Comparison of ENCODE assay signal across 15 cellular contexts in genomic region chr5:1298067-1298551, GRCh38. TPM values are rescaled to one million over a fixed set of nuclear protein-coding genes. Genes with fewer than 3 reads are reported as not detected.
DNase-seq lines count a peak whose midpoint lies in the region; ATAC-seq and TF ChIP-seq lines count a peak whose summit lies in the region.
"Had no signal": no experiment of that assay in that cellular context is flagged by ENCODE, and none has a peak within 500 bp of the region (broad histone marks: within the 10 kb centered on the region; RNA-seq: fewer than 3 reads in every experiment).

No MANE protein-coding gene starts in this region.

- WGBS in neuronal stem cell (ENCODE audit: extremely low coverage in 2 of 2, insufficient read length in 2 of 2, insufficient replicate concordance in 1 of 2), 2 donors: no CpG with 5 or more reads among the region's 19 CpGs

- intact Hi-C loops in cardiac septum (cut with DNase I) (no loop called here), left ventricle myocardium inferior (cut with micrococcal nuclease) (no loop called here)

- H3K4me1 ChIP-seq in left ventricle myocardium inferior (peaks cover 12% of the 10 kb centered on the region), neuronal stem cell (ENCODE audit: control insufficient read depth in 2 of 2, insufficient read depth in 1 of 2, low read depth in 1 of 2, low read length in 2 of 2) (peaks cover 0 to 7% of the 10 kb centered on the region in 2 donors)
- H3K4me1 ChIP-seq: BE2C had no signal

- H2AK5ac ChIP-seq in neuronal stem cell (ENCODE audit: low read depth, low read length): no peak overlapping the region

- no peak overlapping the region for H4K8ac ChIP-seq in neuronal stem cell (ENCODE audit: low read depth, low read length)

- no peak overlapping the region for H3K4ac ChIP-seq in neuronal stem cell (ENCODE audit: low read length)

- H2BK15ac ChIP-seq in neuronal stem cell (ENCODE audit: low read length): no peak overlapping the region

- H3K9ac ChIP-seq in neuronal stem cell (ENCODE audit: low read depth, low read length, poor library complexity): no peak overlapping the region

- H2BK12ac ChIP-seq in neuronal stem cell (ENCODE audit: low read length): no peak overlapping the region

- no peaks in the 10 kb centered on the region for H3K36me3 ChIP-seq in left ventricle myocardium inferior
- no peaks in the 10 kb centered on the region for H3K36me3 ChIP-seq in neuronal stem cell (replicated peaks in 1 of 2; ENCODE audit: control insufficient read depth in 2 of 2, insufficient read depth in 2 of 2, low read length in 2 of 2)
- H3K36me3 ChIP-seq: BE2C had no signal

- no peak overlapping the region for H3K14ac ChIP-seq in neuronal stem cell (ENCODE audit: low read length)

- no peak overlapping the region for H2BK120ac ChIP-seq in neuronal stem cell (ENCODE audit: low read depth, low read length)

- no peak overlapping the region for H4K91ac ChIP-seq in neuronal stem cell (ENCODE audit: low read depth, low read length, poor library complexity)

- TF ChIP-seq CTCF in left ventricle myocardium inferior (IDR thresholded peaks at IDR 0.05; ENCODE audit: borderline replicate concordance): no peak

- H3K4me2 ChIP-seq in neuronal stem cell (ENCODE audit: insufficient read depth, low read length, poor library complexity, severe bottlenecking): no peak overlapping the region

- H3K4me3 ChIP-seq in left ventricle myocardium inferior: no peak overlapping the region
- no peak overlapping the region for H3K4me3 ChIP-seq in neuronal stem cell (ENCODE audit: low read length in 2 of 2)

- H3K23ac ChIP-seq in neuronal stem cell (ENCODE audit: low read depth, low read length, poor library complexity): peak overlapping the region; percentile 43

- H2AFZ ChIP-seq in neuronal stem cell (ENCODE audit: low read length): no peak overlapping the region

- no peak for ATAC-seq in activated CD4-positive, CD25-positive, alpha-beta regulatory T cell treated with anti-CD3 and anti-CD28 coated beads, Interleukin-2, amount 50 U/mL, for 24 hours
- ATAC-seq: CD8-positive, alpha-beta T cell had no signal

- H3K27me3 ChIP-seq in left ventricle myocardium inferior (ENCODE audit: low read depth) (peaks cover 61% of the 10 kb centered on the region), neuronal stem cell (ENCODE audit: control insufficient read depth in 3 of 3, insufficient read depth in 3 of 3, low read depth in 1 of 3, low read length in 3 of 3) (peaks cover 3 to 76% (median 9%) of the 10 kb centered on the region in 3 experiments)
- H3K27me3 ChIP-seq: BE2C had no signal

- H3K79me1 ChIP-seq in neuronal stem cell (ENCODE audit: low read depth, low read length): peaks cover 3% of the 10 kb centered on the region

- H3K9me3 ChIP-seq in left ventricle myocardium inferior (replicated peaks): peaks cover 8% of the 10 kb centered on the region
- no peaks in the 10 kb centered on the region for H3K9me3 ChIP-seq in neuronal stem cell (replicated peaks in 1 of 2; ENCODE audit: control insufficient read depth in 2 of 2, insufficient read depth in 1 of 2, low read depth in 1 of 2, low read length in 2 of 2)
- H3K9me3 ChIP-seq: BE2C had no signal

- H3K27ac ChIP-seq in left ventricle myocardium inferior (replicated peaks): no peak overlapping the region
- H3K27ac ChIP-seq in neuronal stem cell (replicated peaks; ENCODE audit: low read length): no peak overlapping the region
- H3K27ac ChIP-seq: 22Rv1 had no signal

- H2BK5ac ChIP-seq in neuronal stem cell (ENCODE audit: low read length): no peak overlapping the region

- H3K18ac ChIP-seq in neuronal stem cell (ENCODE audit: low read length): peak overlapping the region; percentile 13

- DNase-seq in activated CD4-positive, CD25-positive, alpha-beta regulatory T cell treated with anti-CD3 and anti-CD28 coated beads, Interleukin-2, amount 50 U/mL, for 72 hours: peak; percentile 18
- peak; percentile 58 for DNase-seq in cardiac septum (ENCODE audit: low spot score)
- no peak for DNase-seq in left ventricle myocardium inferior
- DNase-seq in neuronal stem cell (ENCODE audit: low spot score): no peak
- DNase-seq in HPDE6-E6E7 (ENCODE audit: extremely low spot score): no peak
- no peak for DNase-seq in NCI-H2081 treated with DMSO at 0.1 percent for 48 hours (lab: John Stamatoyannopoulos, UW)
- no peak for DNase-seq in NOMO-1 (lab: John Stamatoyannopoulos, UW; ENCODE audit: unreplicated experiment in 2 of 2)
- DNase-seq: BE2C, HFFc6, NCI-H1092 treated with DMSO at 0.1 percent for 48 hours, NCI-H226 had no signal

RNA-seq across cellular contexts. Expression of gene TERT, which starts 3.2 kb away (rescaled TPM):
- total RNA-seq in cardiac septum: not detected
- not detected for total RNA-seq in left ventricle myocardium inferior
- polyA plus RNA-seq in neuronal stem cell (2013, experiment 1 of 2): 2.5 TPM
- polyA plus RNA-seq in neuronal stem cell (2013, experiment 2 of 2): 2.5 TPM
- polyA plus RNA-seq: AG04450 had no signal

RNA-seq across cellular contexts. Expression of gene CLPTM1L, which starts 46.8 kb away (rescaled TPM):
- total RNA-seq in cardiac septum (42.6 TPM), left ventricle myocardium inferior (34.2 TPM)
- polyA plus RNA-seq in neuronal stem cell (2013, experiment 1 of 2): 49.2 TPM
- 50.1 TPM for polyA plus RNA-seq in neuronal stem cell (2013, experiment 2 of 2)

Comparison
In these comparisons a context has a peak if more than half of its experiments do, and no peak if none do; other contexts are left out.
1. DNase-seq: peak in activated CD4-positive, CD25-positive, alpha-beta regulatory T cell treated with anti-CD3 and anti-CD28 coated beads, Interleukin-2, amount 50 U/mL, for 72 hours (single experiment) and cardiac septum (single experiment); none in left ventricle myocardium inferior (single experiment), neuronal stem cell (single experiment), HPDE6-E6E7 (single experiment), NCI-H2081 treated with DMSO at 0.1 percent for 48 hours (single experiment) and NOMO-1 (0 of 2).